ENCODE assay signal across 9 cellular contexts in genomic region chr19:30225615-30226463, GRCh38.
DNase-seq lines count a peak whose midpoint lies in the region; ATAC-seq and TF ChIP-seq lines count a peak whose summit lies in the region.
"Had no signal": no experiment of that assay in that cellular context is flagged by ENCODE, and none has a peak within 500 bp of the region (broad histone marks: within the 10 kb centered on the region; RNA-seq: fewer than 3 reads in every experiment).

No MANE protein-coding gene starts in this region.

- H3K4me1 ChIP-seq in ES-I3 (ENCODE audit: insufficient read depth, low read length) = peaks cover 5% of the 10 kb centered on the region
- H3K4me1 ChIP-seq in Panc1 (ENCODE audit: control insufficient read depth, insufficient read depth, low read length) = peaks cover 15% of the 10 kb centered on the region

- no peaks in the 10 kb centered on the region for H3K36me3 ChIP-seq in ES-I3 (ENCODE audit: insufficient read depth, low read length)
- H3K36me3 ChIP-seq in Panc1 (ENCODE audit: control insufficient read depth, insufficient read depth, low read length) = no peaks in the 10 kb centered on the region
- no peaks in the 10 kb centered on the region for H3K36me3 ChIP-seq in MG63

- ATAC-seq in Panc1 (no peak), HG02970 (IDR thresholded peaks at IDR 0.05; ENCODE audit: low FRiP score, unreplicated experiment) (no peak), HG03135 (IDR thresholded peaks at IDR 0.05; ENCODE audit: unreplicated experiment) (no peak)

- no TSS peak for BruUV-seq in Panc1 (replicated peaks; lab: Mats Ljungman, UMichigan)

- CTCF ChIA-PET in Panc1 (lab: Charles Lee) = no interaction called here

- peak overlapping the region; percentile 71; the same call in 1 of the 2 replicates for H3K9ac ChIP-seq in ES-I3 (ENCODE audit: low read depth, low read length)

- TF ChIP-seq CTCF in Panc1 (IDR thresholded peaks at IDR 0.05) (no peak), foreskin fibroblast (IDR thresholded peaks at IDR 0.05; ENCODE audit: low read depth, low read length) (no peak)

- DNase-seq in Panc1 (ENCODE audit: low read depth, low spot score) = no peak
- DNase-seq in foreskin fibroblast = peak in 1 of 2 donors; percentile 41
- no peak for DNase-seq in skeletal muscle cell (ENCODE audit: low read depth)
- DNase-seq in MG63 = no peak
- no peak for DNase-seq in mucosa of gallbladder (ENCODE audit: low spot score)

- in situ Hi-C loops in Panc1 (cut with HindIII; ENCODE audit: low pct_unique_long_range_greater_than_20kb, low sequenced_read_pairs) = no loop called here

- H3K9me3 ChIP-seq in ES-I3 (ENCODE audit: control insufficient read depth, insufficient read depth, low read length) = no peaks in the 10 kb centered on the region
- no peaks in the 10 kb centered on the region for H3K9me3 ChIP-seq in Panc1 (ENCODE audit: control insufficient read depth, insufficient read depth, low read depth, low read length)
- H3K9me3 ChIP-seq in MG63 = no peaks in the 10 kb centered on the region

- intact Hi-C loops in Panc1 (cut with micrococcal nuclease; ENCODE audit: unreplicated experiment) = loop anchor here (5.0 kb wide), 1 partner anchor 421 kb away; no protein-coding TSS in a partner anchor

- H3K4me3 ChIP-seq in Panc1 (ENCODE audit: low read depth in 2 of 2, low read length in 2 of 2) = peak overlapping the region; percentile 46 to 73
- H3K4me3 ChIP-seq in foreskin fibroblast (ENCODE audit: low read depth in 1 of 2, low read length in 2 of 2) = peak overlapping the region; percentile 61 to 68
- peak overlapping the region; percentile 49 for H3K4me3 ChIP-seq in skeletal muscle cell (ENCODE audit: low read depth, low read length)
- H3K4me3 ChIP-seq in MG63 = no peak overlapping the region; the same call in 1 of the 2 replicates

- H3K27me3 ChIP-seq in Panc1 (ENCODE audit: control insufficient read depth, insufficient read depth, low read length) (peaks cover 18% of the 10 kb centered on the region), MG63 (peaks cover 46% of the 10 kb centered on the region)

- H3K27ac ChIP-seq in Panc1 (ENCODE audit: low read length) = no peak overlapping the region
- H3K27ac ChIP-seq: HL-60 had no signal

- POLR2A ChIA-PET in Panc1 (lab: Charles Lee) = no interaction called here
